ENCODE assay signal across 1 cellular context in genomic region chr6:27873101-27874030, GRCh38.
TF ChIP-seq lines count a peak whose summit lies in the region.

No MANE protein-coding gene starts in this region.

TF ChIP-seq in GM12878, 131 proteins besides CTCF, POLR2A, EP300 and RAD21 (continued from another document and continues in another):
- TF ChIP-seq PBX3 (IDR thresholded peaks at IDR 0.05; ENCODE audit: insufficient replicate concordance, low read depth, low read length) (peak; percentile 56), ZNF207 (IDR thresholded peaks at IDR 0.05; ENCODE audit: borderline replicate concordance) (no peak), KDM1A (IDR thresholded peaks at IDR 0.05; ENCODE audit: borderline replicate concordance) (no peak), ZNF622 (IDR thresholded peaks at IDR 0.05) (peak; percentile 43; the same call in 1 of the 2 replicates), LARP7 (IDR thresholded peaks at IDR 0.05) (no peak), TBL1XR1 (IDR thresholded peaks at IDR 0.05; ENCODE audit: low read depth, low read length) (0 out of 2 replicates have a peak, but pooled peaks have one; percentile 32), HCFC1 (IDR thresholded peaks at IDR 0.05; ENCODE audit: low read length) (0 out of 2 replicates have a peak, but pooled peaks have one; percentile 8), RAD51 (IDR thresholded peaks at IDR 0.05) (no peak), POU2F2 (IDR thresholded peaks at IDR 0.05; ENCODE audit: borderline replicate concordance, low read depth, low read length) (peak; percentile 97), CHD4 (IDR thresholded peaks at IDR 0.05) (no peak), PAX8 (IDR thresholded peaks at IDR 0.05) (no peak), IKZF2 (IDR thresholded peaks at IDR 0.05) (peak; percentile 8 to 31; a peak in 1 of 4 replicates), ZBTB40 (IDR thresholded peaks at IDR 0.05; ENCODE audit: borderline replicate concordance) (peak; percentile 70; the same call in 1 of the 2 replicates), PAX5 (IDR thresholded peaks at IDR 0.05; ENCODE audit: borderline replicate concordance, low read depth, low read length) (0 out of 2 replicates have a peak, but pooled peaks have one; percentile 23), MAX (IDR thresholded peaks at IDR 0.05; ENCODE audit: low read depth, low read length) (0 out of 2 replicates have a peak, but pooled peaks have one; percentile 39), YBX1 (IDR thresholded peaks at IDR 0.05) (no peak), PML (IDR thresholded peaks at IDR 0.05; ENCODE audit: low read length) (peak; percentile 96), HDAC6 (IDR thresholded peaks at IDR 0.05; ENCODE audit: unreplicated experiment) (peak; percentile 82), GATAD2B (conservative IDR thresholded peaks at IDR 0.05; ENCODE audit: low read depth) (0 out of 2 replicates have a peak, but pooled peaks have one; percentile 14), NFIC (IDR thresholded peaks at IDR 0.05; ENCODE audit: low read depth, low read length) (peak; percentile 47; the same call in 1 of the 2 replicates), MEF2A (IDR thresholded peaks at IDR 0.05; ENCODE audit: insufficient read depth, low read depth, low read length) (no peak), WRNIP1 (IDR thresholded peaks at IDR 0.05; ENCODE audit: borderline replicate concordance, low read depth, low read length) (no peak), SMAD1 (IDR thresholded peaks at IDR 0.05; ENCODE audit: low read depth, partially characterized antibody) (peak; percentile 60), STAT3 (IDR thresholded peaks at IDR 0.05; ENCODE audit: low read depth, low read length) (no peak), ETV6 (conservative IDR thresholded peaks at IDR 0.05 in 1 of 2, IDR thresholded peaks at IDR 0.05 in 1 of 2; ENCODE audit: borderline replicate concordance in 1 of 2, low read depth in 1 of 2) (0 out of 4 replicates have a peak, but pooled peaks of 1 of the 2 experiments have one; percentile 31), MYB (IDR thresholded peaks at IDR 0.05; ENCODE audit: borderline replicate concordance, low read depth, low read length) (no peak), GABPA (IDR thresholded peaks at IDR 0.05; ENCODE audit: low read depth) (no peak), CREM (IDR thresholded peaks at IDR 0.05; ENCODE audit: low read depth) (peak; percentile 68), RFX5 (IDR thresholded peaks at IDR 0.05; ENCODE audit: low read depth, low read length) (no peak), ZNF217 (IDR thresholded peaks at IDR 0.05) (peak; percentile 66; the same call in 1 of the 2 replicates), SMARCA5 (IDR thresholded peaks at IDR 0.05) (no peak), ZBED1 (IDR thresholded peaks at IDR 0.05; ENCODE audit: borderline replicate concordance) (peak; percentile 98), RUNX3 (IDR thresholded peaks at IDR 0.05; ENCODE audit: low read length) (peak; percentile 55), BACH1 (IDR thresholded peaks at IDR 0.05; ENCODE audit: borderline replicate concordance) (0 out of 2 replicates have a peak, but pooled peaks have one; percentile 42), E4F1 (IDR thresholded peaks at IDR 0.05; ENCODE audit: borderline replicate concordance, partially characterized antibody) (no peak), SMAD5 (IDR thresholded peaks at IDR 0.05; ENCODE audit: low read depth) (peak; percentile 97; the same call in 1 of the 2 replicates), FOXK2 (IDR thresholded peaks at IDR 0.05) (peak; percentile 43; the same call in 1 of the 2 replicates), SRF (IDR thresholded peaks at IDR 0.05; ENCODE audit: low read depth in 2 of 2, low read length in 2 of 2) (0 out of 4 replicates have a peak, but pooled peaks of 1 of the 2 experiments have one; percentile 20), BHLHE40 (IDR thresholded peaks at IDR 0.05; ENCODE audit: borderline replicate concordance in 1 of 2, low read depth in 2 of 2, low read length in 1 of 2) (peak in 1 of 2 experiments; percentile 11; a peak in 1 of 4 replicates), CHD1 (IDR thresholded peaks at IDR 0.05; ENCODE audit: low read depth, low read length) (no peak), TAF1 (IDR thresholded peaks at IDR 0.05; ENCODE audit: borderline replicate concordance, low read depth, low read length) (peak; percentile 24; the same call in 1 of the 2 replicates)
- TF ChIP-seq, protein P1, sequence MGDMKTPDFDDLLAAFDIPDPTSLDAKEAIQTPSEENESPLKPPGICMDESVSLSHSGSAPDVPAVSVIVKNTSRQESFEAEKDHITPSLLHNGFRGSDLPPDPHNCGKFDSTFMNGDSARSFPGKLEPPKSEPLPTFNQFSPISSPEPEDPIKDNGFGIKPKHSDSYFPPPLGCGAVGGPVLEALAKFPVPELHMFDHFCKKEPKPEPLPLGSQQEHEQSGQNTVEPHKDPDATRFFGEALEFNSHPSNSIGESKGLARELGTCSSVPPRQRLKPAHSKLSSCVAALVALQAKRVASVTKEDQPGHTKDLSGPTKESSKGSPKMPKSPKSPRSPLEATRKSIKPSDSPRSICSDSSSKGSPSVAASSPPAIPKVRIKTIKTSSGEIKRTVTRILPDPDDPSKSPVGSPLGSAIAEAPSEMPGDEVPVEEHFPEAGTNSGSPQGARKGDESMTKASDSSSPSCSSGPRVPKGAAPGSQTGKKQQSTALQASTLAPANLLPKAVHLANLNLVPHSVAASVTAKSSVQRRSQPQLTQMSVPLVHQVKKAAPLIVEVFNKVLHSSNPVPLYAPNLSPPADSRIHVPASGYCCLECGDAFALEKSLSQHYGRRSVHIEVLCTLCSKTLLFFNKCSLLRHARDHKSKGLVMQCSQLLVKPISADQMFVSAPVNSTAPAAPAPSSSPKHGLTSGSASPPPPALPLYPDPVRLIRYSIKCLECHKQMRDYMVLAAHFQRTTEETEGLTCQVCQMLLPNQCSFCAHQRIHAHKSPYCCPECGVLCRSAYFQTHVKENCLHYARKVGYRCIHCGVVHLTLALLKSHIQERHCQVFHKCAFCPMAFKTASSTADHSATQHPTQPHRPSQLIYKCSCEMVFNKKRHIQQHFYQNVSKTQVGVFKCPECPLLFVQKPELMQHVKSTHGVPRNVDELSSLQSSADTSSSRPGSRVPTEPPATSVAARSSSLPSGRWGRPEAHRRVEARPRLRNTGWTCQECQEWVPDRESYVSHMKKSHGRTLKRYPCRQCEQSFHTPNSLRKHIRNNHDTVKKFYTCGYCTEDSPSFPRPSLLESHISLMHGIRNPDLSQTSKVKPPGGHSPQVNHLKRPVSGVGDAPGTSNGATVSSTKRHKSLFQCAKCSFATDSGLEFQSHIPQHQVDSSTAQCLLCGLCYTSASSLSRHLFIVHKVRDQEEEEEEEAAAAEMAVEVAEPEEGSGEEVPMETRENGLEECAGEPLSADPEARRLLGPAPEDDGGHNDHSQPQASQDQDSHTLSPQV (IDR thresholded peaks at IDR 0.05) = no peak
- TF ChIP-seq, protein P2, sequence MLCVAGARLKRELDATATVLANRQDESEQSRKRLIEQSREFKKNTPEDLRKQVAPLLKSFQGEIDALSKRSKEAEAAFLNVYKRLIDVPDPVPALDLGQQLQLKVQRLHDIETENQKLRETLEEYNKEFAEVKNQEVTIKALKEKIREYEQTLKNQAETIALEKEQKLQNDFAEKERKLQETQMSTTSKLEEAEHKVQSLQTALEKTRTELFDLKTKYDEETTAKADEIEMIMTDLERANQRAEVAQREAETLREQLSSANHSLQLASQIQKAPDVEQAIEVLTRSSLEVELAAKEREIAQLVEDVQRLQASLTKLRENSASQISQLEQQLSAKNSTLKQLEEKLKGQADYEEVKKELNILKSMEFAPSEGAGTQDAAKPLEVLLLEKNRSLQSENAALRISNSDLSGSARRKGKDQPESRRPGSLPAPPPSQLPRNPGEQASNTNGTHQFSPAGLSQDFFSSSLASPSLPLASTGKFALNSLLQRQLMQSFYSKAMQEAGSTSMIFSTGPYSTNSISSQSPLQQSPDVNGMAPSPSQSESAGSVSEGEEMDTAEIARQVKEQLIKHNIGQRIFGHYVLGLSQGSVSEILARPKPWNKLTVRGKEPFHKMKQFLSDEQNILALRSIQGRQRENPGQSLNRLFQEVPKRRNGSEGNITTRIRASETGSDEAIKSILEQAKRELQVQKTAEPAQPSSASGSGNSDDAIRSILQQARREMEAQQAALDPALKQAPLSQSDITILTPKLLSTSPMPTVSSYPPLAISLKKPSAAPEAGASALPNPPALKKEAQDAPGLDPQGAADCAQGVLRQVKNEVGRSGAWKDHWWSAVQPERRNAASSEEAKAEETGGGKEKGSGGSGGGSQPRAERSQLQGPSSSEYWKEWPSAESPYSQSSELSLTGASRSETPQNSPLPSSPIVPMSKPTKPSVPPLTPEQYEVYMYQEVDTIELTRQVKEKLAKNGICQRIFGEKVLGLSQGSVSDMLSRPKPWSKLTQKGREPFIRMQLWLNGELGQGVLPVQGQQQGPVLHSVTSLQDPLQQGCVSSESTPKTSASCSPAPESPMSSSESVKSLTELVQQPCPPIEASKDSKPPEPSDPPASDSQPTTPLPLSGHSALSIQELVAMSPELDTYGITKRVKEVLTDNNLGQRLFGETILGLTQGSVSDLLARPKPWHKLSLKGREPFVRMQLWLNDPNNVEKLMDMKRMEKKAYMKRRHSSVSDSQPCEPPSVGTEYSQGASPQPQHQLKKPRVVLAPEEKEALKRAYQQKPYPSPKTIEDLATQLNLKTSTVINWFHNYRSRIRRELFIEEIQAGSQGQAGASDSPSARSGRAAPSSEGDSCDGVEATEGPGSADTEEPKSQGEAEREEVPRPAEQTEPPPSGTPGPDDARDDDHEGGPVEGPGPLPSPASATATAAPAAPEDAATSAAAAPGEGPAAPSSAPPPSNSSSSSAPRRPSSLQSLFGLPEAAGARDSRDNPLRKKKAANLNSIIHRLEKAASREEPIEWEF (IDR thresholded peaks at IDR 0.05; ENCODE audit: insufficient replicate concordance, low read depth, low read length) = no peak
- TF ChIP-seq, protein P3, sequence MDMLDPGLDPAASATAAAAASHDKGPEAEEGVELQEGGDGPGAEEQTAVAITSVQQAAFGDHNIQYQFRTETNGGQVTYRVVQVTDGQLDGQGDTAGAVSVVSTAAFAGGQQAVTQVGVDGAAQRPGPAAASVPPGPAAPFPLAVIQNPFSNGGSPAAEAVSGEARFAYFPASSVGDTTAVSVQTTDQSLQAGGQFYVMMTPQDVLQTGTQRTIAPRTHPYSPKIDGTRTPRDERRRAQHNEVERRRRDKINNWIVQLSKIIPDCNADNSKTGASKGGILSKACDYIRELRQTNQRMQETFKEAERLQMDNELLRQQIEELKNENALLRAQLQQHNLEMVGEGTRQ (IDR thresholded peaks at IDR 0.05; ENCODE audit: borderline replicate concordance, low read depth, low read length) = no peak
- TF ChIP-seq, protein P4, sequence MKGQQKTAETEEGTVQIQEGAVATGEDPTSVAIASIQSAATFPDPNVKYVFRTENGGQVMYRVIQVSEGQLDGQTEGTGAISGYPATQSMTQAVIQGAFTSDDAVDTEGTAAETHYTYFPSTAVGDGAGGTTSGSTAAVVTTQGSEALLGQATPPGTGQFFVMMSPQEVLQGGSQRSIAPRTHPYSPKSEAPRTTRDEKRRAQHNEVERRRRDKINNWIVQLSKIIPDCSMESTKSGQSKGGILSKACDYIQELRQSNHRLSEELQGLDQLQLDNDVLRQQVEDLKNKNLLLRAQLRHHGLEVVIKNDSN (IDR thresholded peaks at IDR 0.05; ENCODE audit: borderline replicate concordance, extremely low read length, insufficient read depth, low read depth, low read length) = no peak
